Comparison of ENCODE assay signal across 1 cellular context in the genomic region with DNA sequence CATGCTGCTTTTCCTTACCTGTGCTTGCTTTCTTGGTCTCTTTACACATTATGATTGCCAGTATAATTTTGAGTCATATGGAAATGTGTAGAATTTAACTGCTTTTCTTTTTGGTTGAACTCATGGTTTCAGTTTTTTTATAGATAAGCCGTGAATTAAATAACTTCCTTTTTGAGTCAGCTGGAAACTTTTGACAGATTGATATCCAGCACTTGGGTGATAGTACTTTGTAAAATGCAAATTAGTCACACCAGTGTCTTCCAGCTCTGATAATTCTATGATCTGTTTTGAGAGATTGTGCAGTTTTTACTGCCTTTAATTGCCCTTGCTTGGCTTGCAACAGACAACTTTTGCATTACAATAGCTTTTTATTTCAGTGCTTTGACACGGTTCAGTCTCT.
TF ChIP-seq lines count a peak whose summit lies in the region.

No MANE protein-coding gene starts in this region.

TF ChIP-seq in K562, 482 proteins besides CTCF, POLR2A, EP300 and RAD21 (continued from another document and continues in another):
- TF ChIP-seq ZSCAN32 (CRISPR knock-in tag; IDR thresholded peaks at IDR 0.05) = no peak
- TF ChIP-seq, protein P1, sequence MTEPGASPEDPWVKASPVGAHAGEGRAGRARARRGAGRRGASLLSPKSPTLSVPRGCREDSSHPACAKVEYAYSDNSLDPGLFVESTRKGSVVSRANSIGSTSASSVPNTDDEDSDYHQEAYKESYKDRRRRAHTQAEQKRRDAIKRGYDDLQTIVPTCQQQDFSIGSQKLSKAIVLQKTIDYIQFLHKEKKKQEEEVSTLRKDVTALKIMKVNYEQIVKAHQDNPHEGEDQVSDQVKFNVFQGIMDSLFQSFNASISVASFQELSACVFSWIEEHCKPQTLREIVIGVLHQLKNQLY (CRISPR knock-in tag; conservative IDR thresholded peaks at IDR 0.05) = no peak
- no peak for TF ChIP-seq PTRF (tag; IDR thresholded peaks at IDR 0.05)
- TF ChIP-seq, protein P2, sequence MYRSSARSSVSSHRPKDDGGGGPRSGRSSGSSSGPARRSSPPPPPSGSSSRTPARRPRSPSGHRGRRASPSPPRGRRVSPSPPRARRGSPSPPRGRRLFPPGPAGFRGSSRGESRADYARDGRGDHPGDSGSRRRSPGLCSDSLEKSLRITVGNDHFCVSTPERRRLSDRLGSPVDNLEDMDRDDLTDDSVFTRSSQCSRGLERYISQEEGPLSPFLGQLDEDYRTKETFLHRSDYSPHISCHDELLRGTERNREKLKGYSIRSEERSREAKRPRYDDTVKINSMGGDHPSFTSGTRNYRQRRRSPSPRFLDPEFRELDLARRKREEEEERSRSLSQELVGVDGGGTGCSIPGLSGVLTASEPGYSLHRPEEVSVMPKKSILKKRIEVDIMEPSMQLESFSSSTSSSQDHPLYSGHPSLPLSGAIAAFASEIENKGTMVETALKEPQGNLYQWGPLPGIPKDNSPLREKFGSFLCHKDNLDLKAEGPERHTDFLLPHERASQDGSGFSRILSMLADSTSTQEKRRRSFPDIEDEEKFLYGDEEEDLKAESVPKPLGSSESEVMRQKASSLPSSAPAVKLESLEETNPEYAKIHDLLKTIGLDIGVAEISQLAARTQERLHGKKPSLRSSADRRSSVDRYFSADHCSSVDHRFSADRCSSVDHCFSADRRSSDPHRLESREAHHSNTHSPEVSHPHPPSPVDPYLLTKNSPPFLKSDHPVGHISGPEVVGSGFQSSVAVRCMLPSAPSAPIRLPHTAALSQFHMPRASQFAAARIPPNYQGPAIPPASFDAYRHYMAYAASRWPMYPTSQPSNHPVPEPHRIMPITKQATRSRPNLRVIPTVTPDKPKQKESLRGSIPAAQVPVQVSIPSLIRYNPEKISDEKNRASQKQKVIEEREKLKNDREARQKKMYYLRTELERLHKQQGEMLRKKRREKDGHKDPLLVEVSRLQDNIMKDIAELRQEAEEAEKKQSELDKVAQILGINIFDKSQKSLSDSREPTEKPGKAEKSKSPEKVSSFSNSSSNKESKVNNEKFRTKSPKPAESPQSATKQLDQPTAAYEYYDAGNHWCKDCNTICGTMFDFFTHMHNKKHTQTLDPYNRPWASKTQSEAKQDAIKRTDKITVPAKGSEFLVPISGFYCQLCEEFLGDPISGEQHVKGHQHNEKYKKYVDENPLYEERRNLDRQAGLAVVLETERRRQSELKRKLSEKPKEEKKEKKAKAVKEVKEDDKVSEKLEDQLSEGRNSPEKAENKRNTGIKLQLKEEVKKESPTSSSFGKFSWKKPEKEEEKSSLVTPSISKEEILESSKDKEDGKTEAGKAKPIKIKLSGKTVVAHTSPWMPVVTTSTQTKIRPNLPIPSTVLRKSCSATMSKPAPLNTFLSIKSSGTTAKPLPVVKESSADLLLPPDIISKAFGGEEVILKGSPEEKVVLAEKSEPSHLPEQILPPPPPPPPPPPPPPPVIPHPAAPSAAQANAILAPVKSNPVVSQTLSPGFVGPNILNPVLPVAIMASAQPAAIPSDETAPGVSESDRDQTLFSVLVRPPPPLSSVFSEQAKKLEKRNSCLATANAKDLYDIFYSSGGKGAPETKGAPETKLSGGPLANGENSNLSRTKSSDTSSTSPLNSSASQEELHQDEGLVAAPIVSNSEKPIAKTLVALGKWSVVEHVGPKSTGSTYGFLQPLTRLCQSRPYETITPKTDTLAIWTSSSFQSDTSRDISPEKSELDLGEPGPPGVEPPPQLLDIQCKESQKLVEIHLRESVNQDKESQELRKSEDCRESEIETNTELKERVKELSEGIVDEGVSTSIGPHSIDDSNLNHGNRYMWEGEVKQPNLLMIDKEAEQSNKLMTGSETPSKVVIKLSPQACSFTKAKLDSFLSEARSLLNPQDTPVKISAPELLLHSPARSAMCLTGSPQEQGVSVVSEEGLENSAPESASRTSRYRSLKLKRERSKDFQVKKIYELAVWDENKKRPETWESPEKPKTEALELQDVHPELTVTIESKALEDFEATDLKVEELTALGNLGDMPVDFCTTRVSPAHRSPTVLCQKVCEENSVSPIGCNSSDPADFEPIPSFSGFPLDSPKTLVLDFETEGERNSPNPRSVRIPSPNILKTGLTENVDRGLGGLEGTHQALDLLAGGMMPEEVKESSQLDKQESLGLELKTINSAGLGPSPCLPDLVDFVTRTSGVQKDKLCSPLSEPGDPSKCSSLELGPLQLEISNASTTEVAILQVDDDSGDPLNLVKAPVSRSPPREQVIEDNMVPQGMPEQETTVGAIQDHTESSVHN (IDR thresholded peaks at IDR 0.05; ENCODE audit: borderline replicate concordance in 1 of 2, low read depth in 1 of 2) = peak in 1 of 2 experiments; percentile 73; a peak in 1 of 4 replicates
- no peak for TF ChIP-seq SIN3A (IDR thresholded peaks at IDR 0.05; ENCODE audit: borderline replicate concordance in 2 of 2, control insufficient read depth in 1 of 2, low read depth in 2 of 2, low read length in 2 of 2)
- no peak for TF ChIP-seq BCL6 (CRISPR knock-in tag; IDR thresholded peaks at IDR 0.05)
- TF ChIP-seq NCOR1 (IDR thresholded peaks at IDR 0.05) = no peak
- TF ChIP-seq, protein P3, sequence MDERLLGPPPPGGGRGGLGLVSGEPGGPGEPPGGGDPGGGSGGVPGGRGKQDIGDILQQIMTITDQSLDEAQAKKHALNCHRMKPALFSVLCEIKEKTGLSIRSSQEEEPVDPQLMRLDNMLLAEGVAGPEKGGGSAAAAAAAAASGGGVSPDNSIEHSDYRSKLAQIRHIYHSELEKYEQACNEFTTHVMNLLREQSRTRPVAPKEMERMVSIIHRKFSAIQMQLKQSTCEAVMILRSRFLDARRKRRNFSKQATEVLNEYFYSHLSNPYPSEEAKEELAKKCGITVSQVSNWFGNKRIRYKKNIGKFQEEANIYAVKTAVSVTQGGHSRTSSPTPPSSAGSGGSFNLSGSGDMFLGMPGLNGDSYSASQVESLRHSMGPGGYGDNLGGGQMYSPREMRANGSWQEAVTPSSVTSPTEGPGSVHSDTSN (CRISPR knock-in tag; IDR thresholded peaks at IDR 0.05; ENCODE audit: low read depth) = no peak
- TF ChIP-seq, protein P3 (tag; conservative IDR thresholded peaks at IDR 0.05; ENCODE audit: low read depth) = peak; percentile 77
- no peak for TF ChIP-seq POLR2AphosphoS2 (IDR thresholded peaks at IDR 0.05; ENCODE audit: low read length)
- no peak for TF ChIP-seq ZNF76 (CRISPR knock-in tag; IDR thresholded peaks at IDR 0.05; ENCODE audit: borderline replicate concordance)
- TF ChIP-seq ARID1B (IDR thresholded peaks at IDR 0.05) = peak; percentile 76
- TF ChIP-seq ZFX (CRISPR knock-in tag; IDR thresholded peaks at IDR 0.05) = no peak
- TF ChIP-seq ZNF780A (CRISPR knock-in tag; IDR thresholded peaks at IDR 0.05) = no peak
- no peak for TF ChIP-seq ZNF57 (CRISPR knock-in tag; IDR thresholded peaks at IDR 0.05)
- no peak for TF ChIP-seq FOXM1 (IDR thresholded peaks at IDR 0.05; ENCODE audit: low read depth)
- no peak for TF ChIP-seq FOXM1 (CRISPR knock-in tag; IDR thresholded peaks at IDR 0.05; ENCODE audit: low read depth)
- TF ChIP-seq, protein P4, sequence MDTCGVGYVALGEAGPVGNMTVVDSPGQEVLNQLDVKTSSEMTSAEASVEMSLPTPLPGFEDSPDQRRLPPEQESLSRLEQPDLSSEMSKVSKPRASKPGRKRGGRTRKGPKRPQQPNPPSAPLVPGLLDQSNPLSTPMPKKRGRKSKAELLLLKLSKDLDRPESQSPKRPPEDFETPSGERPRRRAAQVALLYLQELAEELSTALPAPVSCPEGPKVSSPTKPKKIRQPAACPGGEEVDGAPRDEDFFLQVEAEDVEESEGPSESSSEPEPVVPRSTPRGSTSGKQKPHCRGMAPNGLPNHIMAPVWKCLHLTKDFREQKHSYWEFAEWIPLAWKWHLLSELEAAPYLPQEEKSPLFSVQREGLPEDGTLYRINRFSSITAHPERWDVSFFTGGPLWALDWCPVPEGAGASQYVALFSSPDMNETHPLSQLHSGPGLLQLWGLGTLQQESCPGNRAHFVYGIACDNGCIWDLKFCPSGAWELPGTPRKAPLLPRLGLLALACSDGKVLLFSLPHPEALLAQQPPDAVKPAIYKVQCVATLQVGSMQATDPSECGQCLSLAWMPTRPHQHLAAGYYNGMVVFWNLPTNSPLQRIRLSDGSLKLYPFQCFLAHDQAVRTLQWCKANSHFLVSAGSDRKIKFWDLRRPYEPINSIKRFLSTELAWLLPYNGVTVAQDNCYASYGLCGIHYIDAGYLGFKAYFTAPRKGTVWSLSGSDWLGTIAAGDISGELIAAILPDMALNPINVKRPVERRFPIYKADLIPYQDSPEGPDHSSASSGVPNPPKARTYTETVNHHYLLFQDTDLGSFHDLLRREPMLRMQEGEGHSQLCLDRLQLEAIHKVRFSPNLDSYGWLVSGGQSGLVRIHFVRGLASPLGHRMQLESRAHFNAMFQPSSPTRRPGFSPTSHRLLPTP (IDR thresholded peaks at IDR 0.05; ENCODE audit: borderline replicate concordance, extremely low read depth, insufficient read length) = no peak
- TF ChIP-seq, protein P5, sequence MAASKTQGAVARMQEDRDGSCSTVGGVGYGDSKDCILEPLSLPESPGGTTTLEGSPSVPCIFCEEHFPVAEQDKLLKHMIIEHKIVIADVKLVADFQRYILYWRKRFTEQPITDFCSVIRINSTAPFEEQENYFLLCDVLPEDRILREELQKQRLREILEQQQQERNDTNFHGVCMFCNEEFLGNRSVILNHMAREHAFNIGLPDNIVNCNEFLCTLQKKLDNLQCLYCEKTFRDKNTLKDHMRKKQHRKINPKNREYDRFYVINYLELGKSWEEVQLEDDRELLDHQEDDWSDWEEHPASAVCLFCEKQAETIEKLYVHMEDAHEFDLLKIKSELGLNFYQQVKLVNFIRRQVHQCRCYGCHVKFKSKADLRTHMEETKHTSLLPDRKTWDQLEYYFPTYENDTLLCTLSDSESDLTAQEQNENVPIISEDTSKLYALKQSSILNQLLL (CRISPR knock-in tag; IDR thresholded peaks at IDR 0.05; ENCODE audit: borderline replicate concordance) = no peak
- no peak for TF ChIP-seq YBX1 (IDR thresholded peaks at IDR 0.05)
- TF ChIP-seq CBFA2T2 (conservative IDR thresholded peaks at IDR 0.05) = peak; percentile 64
- no peak for TF ChIP-seq NCOA1 (IDR thresholded peaks at IDR 0.05; ENCODE audit: low read depth)
- TF ChIP-seq FOSL1 (tag; conservative IDR thresholded peaks at IDR 0.05) = peak; percentile 71
- TF ChIP-seq ZNF431 (CRISPR knock-in tag; IDR thresholded peaks at IDR 0.05) = no peak
- 0 out of 2 replicates have a peak, but pooled peaks have one; percentile 34 for TF ChIP-seq GABPA (tag; conservative IDR thresholded peaks at IDR 0.05; ENCODE audit: low read depth)
- no peak for TF ChIP-seq GATAD2B (IDR thresholded peaks at IDR 0.05; ENCODE audit: borderline replicate concordance)
- TF ChIP-seq ATF7 (IDR thresholded peaks at IDR 0.05) = 0 out of 2 replicates have a peak, but pooled peaks have one; percentile 12
- no peak for TF ChIP-seq SIRT6 (IDR thresholded peaks at IDR 0.05; ENCODE audit: low read depth, low read length)
- TF ChIP-seq BRD9 (IDR thresholded peaks at IDR 0.05; ENCODE audit: low read depth, partially characterized antibody) = no peak
- peak; percentile 14 for TF ChIP-seq CCNT2 (IDR thresholded peaks at IDR 0.05; ENCODE audit: borderline replicate concordance, extremely low read depth, insufficient read length, low read depth, low read length)
- no peak for TF ChIP-seq ZNF696 (CRISPR knock-in tag; conservative IDR thresholded peaks at IDR 0.05)
- TF ChIP-seq BRD4 (IDR thresholded peaks at IDR 0.05) = no peak
- TF ChIP-seq, protein P6, sequence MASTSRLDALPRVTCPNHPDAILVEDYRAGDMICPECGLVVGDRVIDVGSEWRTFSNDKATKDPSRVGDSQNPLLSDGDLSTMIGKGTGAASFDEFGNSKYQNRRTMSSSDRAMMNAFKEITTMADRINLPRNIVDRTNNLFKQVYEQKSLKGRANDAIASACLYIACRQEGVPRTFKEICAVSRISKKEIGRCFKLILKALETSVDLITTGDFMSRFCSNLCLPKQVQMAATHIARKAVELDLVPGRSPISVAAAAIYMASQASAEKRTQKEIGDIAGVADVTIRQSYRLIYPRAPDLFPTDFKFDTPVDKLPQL (IDR thresholded peaks at IDR 0.05; ENCODE audit: extremely low read depth, insufficient read length) = no peak
- TF ChIP-seq ZEB2 (IDR thresholded peaks at IDR 0.05) = no peak
- TF ChIP-seq, protein P7, sequence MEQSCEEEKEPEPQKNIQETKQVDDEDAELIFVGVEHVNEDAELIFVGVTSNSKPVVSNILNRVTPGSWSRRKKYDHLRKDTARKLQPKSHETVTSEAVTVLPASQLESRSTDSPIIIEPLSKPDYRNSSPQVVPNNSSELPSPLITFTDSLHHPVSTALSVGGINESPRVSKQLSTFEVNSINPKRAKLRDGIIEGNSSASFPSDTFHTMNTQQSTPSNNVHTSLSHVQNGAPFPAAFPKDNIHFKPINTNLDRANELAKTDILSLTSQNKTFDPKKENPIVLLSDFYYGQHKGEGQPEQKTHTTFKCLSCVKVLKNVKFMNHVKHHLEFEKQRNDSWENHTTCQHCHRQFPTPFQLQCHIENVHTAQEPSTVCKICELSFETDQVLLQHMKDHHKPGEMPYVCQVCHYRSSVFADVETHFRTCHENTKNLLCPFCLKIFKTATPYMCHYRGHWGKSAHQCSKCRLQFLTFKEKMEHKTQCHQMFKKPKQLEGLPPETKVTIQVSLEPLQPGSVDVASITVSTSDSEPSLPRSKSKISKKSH (CRISPR knock-in tag; IDR thresholded peaks at IDR 0.05) = no peak
- TF ChIP-seq, protein P8, sequence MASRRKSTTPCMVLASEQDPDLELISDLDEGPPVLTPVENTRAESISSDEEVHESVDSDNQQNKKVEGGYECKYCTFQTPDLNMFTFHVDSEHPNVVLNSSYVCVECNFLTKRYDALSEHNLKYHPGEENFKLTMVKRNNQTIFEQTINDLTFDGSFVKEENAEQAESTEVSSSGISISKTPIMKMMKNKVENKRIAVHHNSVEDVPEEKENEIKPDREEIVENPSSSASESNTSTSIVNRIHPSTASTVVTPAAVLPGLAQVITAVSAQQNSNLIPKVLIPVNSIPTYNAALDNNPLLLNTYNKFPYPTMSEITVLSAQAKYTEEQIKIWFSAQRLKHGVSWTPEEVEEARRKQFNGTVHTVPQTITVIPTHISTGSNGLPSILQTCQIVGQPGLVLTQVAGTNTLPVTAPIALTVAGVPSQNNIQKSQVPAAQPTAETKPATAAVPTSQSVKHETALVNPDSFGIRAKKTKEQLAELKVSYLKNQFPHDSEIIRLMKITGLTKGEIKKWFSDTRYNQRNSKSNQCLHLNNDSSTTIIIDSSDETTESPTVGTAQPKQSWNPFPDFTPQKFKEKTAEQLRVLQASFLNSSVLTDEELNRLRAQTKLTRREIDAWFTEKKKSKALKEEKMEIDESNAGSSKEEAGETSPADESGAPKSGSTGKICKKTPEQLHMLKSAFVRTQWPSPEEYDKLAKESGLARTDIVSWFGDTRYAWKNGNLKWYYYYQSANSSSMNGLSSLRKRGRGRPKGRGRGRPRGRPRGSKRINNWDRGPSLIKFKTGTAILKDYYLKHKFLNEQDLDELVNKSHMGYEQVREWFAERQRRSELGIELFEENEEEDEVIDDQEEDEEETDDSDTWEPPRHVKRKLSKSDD (conservative IDR thresholded peaks at IDR 0.05; ENCODE audit: low read length) = no peak
